8 cellular contexts compared by ENCODE assay signal in genomic region chr1:145996433-145997155, GRCh38.
A peak's percentile ranks its signal among the peaks of the same experiment; 100 is the strongest.
DNase-seq lines count a peak whose midpoint lies in the region; ATAC-seq, FAIRE-seq and TF ChIP-seq lines count a peak whose summit lies in the region.

Gene TXNIP, minus strand, starts transcription at chr1:145996579. Its CDS starts 313 bp downstream, at chr1:145996266.

- FAIRE-seq in islet of Langerhans (lab: Jason Lieb, UNC), result peak; percentile 93

- TF ChIP-seq POLR2A in GM19099 (IDR thresholded peaks at IDR 0.05; ENCODE audit: extremely low read depth, insufficient read length, low read depth), result peak; percentile 88

- ATAC-seq in HG03439 (IDR thresholded peaks at IDR 0.05; ENCODE audit: unreplicated experiment), result peak; percentile 91

- peak; percentile 99 for DNase-seq in AG20443 (ENCODE audit: low spot score)
- peak; percentile 95 for DNase-seq in NCI-H510A treated with DMSO at 0.1 percent for 48 hours (lab: John Stamatoyannopoulos, UW)
- peak; percentile 80 for DNase-seq in activated CD4-positive, alpha-beta T cell treated with anti-CD3 and anti-CD28 coated beads for 1 hour
- peak; percentile 94 to 99 for DNase-seq in cerebellar nuclear complex (lab: John Stamatoyannopoulos, UW)
- DNase-seq in stimulated activated CD4-positive, alpha-beta T cell treated with anti-CD3 and anti-CD28 coated beads, Interleukin-12 subunit alpha, Interleukin-12 subunit beta, amount 100 ng/mL, for 24 hours (ENCODE audit: low read depth in 2 of 2), result peak; percentile 84 to 89

Comparison
In these comparisons a context has a peak if more than half of its experiments do, and no peak if none do; other contexts are left out.
1. Peak in every context shown above with its lines: DNase-seq and ATAC-seq.